14 cellular contexts compared by ENCODE assay signal in the genomic region with DNA sequence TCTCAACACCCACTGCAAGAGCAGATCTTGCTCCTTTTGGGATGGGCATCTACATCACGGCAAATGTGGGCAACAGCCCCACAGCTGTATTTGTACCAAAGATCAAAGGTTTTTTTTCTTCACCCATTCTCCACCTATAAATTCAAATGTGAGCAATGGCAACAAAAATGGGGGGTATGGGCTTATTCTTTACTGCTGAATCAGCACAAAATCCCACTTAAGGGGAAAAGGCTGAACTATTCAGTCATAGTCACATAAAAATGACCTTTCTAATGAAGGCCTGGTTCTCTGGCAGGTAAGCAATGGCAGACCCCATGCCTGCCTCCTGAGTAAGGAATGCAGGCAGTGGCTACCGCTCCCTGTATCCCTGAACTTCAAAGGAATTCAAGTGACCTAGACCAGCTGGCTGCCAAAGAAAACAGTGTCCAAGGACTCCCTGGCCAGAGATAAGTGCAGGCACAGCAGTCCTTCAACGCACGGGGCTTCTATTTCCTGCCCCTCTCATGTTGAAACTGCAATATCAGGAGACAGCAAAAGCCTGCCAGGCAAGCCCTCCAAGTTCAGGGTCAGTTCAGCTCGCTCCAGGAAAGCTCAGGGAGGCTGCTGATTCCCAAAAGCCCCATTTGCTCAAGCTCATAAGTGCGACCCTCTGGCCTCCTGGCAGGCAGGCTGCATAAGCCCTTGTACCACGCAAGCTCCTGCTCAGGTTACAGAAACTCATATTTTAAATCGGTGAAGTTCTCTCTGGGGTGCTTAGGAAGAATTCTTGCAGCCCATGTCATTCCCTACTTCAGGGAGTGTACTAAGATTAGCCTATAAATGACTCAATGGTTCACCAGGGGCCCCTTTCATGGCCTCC.
DNase-seq lines count a peak whose midpoint lies in the region; ATAC-seq and TF ChIP-seq lines count a peak whose summit lies in the region.
"Had no signal": no experiment of that assay in that cellular context is flagged by ENCODE, and none has a peak within 500 bp of the region (broad histone marks: within the 10 kb centered on the region; RNA-seq: fewer than 3 reads in every experiment).

No MANE protein-coding gene starts in this region.

- no peaks in the 10 kb centered on the region for H3K36me3 Mint-ChIP-seq in progenitor cell of endocrine pancreas (ENCODE audit: insufficient read depth)
- H3K36me3 Mint-ChIP-seq: CD4-positive, CD25-positive, alpha-beta regulatory T cell; IgD-negative memory B cell had no signal

- DNase-seq in amniotic epithelial cell (ENCODE audit: low read depth) (peak; percentile 45), left ventricle myocardium superior (peak; percentile 62), progenitor cell of endocrine pancreas (ENCODE audit: low spot score, unreplicated experiment) (no peak), globus pallidus (ENCODE audit: low spot score) (no peak), KG1 (lab: John Stamatoyannopoulos, UW) (no peak), DMS114 treated with DMSO at 0.1 percent for 48 hours (lab: John Stamatoyannopoulos, UW; ENCODE audit: unreplicated experiment) (no peak)
- DNase-seq: activated CD4-positive, alpha-beta T cell treated with anti-CD3 and anti-CD28 coated beads, Interleukin-2, amount 10 ng/mL, durations not matched to agents 7 days and 5 days; activated naive CD4-positive, alpha-beta T cell treated with Interleukin-2 at 50 U/mL for 16 hours; CD4-positive, CD25-positive, alpha-beta regulatory T cell; NCI-H345; retina had no signal

- H3K27ac Mint-ChIP-seq in progenitor cell of endocrine pancreas, result peak overlapping the region; percentile 50
- H3K27ac Mint-ChIP-seq: activated CD4-positive, alpha-beta T cell treated with anti-CD3 and anti-CD28 coated beads, Interleukin-2, amount 10 ng/mL, durations not matched to agents 7 days and 5 days; CD4-positive, CD25-positive, alpha-beta regulatory T cell; IgD-negative memory B cell had no signal

- intact Hi-C loops in left ventricle myocardium superior (cut with micrococcal nuclease), result no loop called here

- no peaks in the 10 kb centered on the region for H3K9me3 Mint-ChIP-seq in progenitor cell of endocrine pancreas (ENCODE audit: low read depth)
- H3K9me3 Mint-ChIP-seq: activated CD4-positive, alpha-beta T cell treated with anti-CD3 and anti-CD28 coated beads, Interleukin-2, amount 10 ng/mL, durations not matched to agents 7 days and 5 days; CD4-positive, CD25-positive, alpha-beta regulatory T cell; IgD-negative memory B cell had no signal

- peaks cover 19% of the 10 kb centered on the region for H3K4me1 Mint-ChIP-seq in progenitor cell of endocrine pancreas (ENCODE audit: low read depth)
- H3K4me1 Mint-ChIP-seq: activated CD4-positive, alpha-beta T cell treated with anti-CD3 and anti-CD28 coated beads, Interleukin-2, amount 10 ng/mL, durations not matched to agents 7 days and 5 days; CD4-positive, CD25-positive, alpha-beta regulatory T cell had no signal

- peak; percentile 14 for ATAC-seq in HG02870 (IDR thresholded peaks at IDR 0.05; ENCODE audit: unreplicated experiment)
- ATAC-seq in left ventricle myocardium superior, result peak; percentile 90
- ATAC-seq in GM21786 (IDR thresholded peaks at IDR 0.05; ENCODE audit: unreplicated experiment), result no peak

- TF ChIP-seq CTCF in progenitor cell of endocrine pancreas (IDR thresholded peaks at IDR 0.05; ENCODE audit: unreplicated experiment), result no peak

- no peaks in the 10 kb centered on the region for H3K27me3 Mint-ChIP-seq in progenitor cell of endocrine pancreas
- H3K27me3 Mint-ChIP-seq: CD4-positive, CD25-positive, alpha-beta regulatory T cell; IgD-negative memory B cell had no signal

- no peak overlapping the region for H3K4me3 Mint-ChIP-seq in progenitor cell of endocrine pancreas (ENCODE audit: low read depth)
- H3K4me3 Mint-ChIP-seq: activated CD4-positive, alpha-beta T cell treated with anti-CD3 and anti-CD28 coated beads, Interleukin-2, amount 10 ng/mL, durations not matched to agents 7 days and 5 days; CD4-positive, CD25-positive, alpha-beta regulatory T cell had no signal

Comparison
In these comparisons a context has a peak if more than half of its experiments do, and no peak if none do; other contexts are left out.
1. DNase-seq: peak in amniotic epithelial cell (single experiment) and left ventricle myocardium superior (single experiment); none in progenitor cell of endocrine pancreas (single experiment), globus pallidus (single experiment), KG1 (single experiment) and DMS114 treated with DMSO at 0.1 percent for 48 hours (single experiment).